In genomic region chr18:72456802-72457201, GRCh38 we compare ENCODE assay signal across 23 cellular contexts.
A peak's percentile ranks its signal among the peaks of the same experiment; 100 is the strongest.
DNase-seq lines count a peak whose midpoint lies in the region; FAIRE-seq and TF ChIP-seq lines count a peak whose summit lies in the region.
"Had no signal": no experiment of that assay in that cellular context is flagged by ENCODE, and none has a peak within 500 bp of the region (broad histone marks: within the 10 kb centered on the region; RNA-seq: fewer than 3 reads in every experiment).

No MANE protein-coding gene starts in this region.

- no peak overlapping the region for H3K4me3 ChIP-seq in cardiac fibroblast (replicated peaks in 1 of 2; ENCODE audit: low read depth in 2 of 2, low read length in 2 of 2)
- H3K4me3 ChIP-seq: ovary, right lobe of liver had no signal

- no peak for TF ChIP-seq CTCF in cardiac fibroblast (IDR thresholded peaks at IDR 0.05; ENCODE audit: low read depth, low read length)

- DNase-seq in DMS53 (lab: John Stamatoyannopoulos, UW) (peak; percentile 26), DMS53 treated with DMSO at 0.1 percent for 48 hours (lab: John Stamatoyannopoulos, UW; ENCODE audit: unreplicated experiment) (no peak), cardiac fibroblast (ENCODE audit: low read depth in 2 of 2) (peak; percentile 1 to 31), iris pigment epithelial cell (ENCODE audit: low read depth) (peak; percentile 25), urothelium cell line (ENCODE audit: low spot score) (peak; percentile 16), NCI-H1092 (lab: John Stamatoyannopoulos, UW) (no peak), NCI-H345 (lab: John Stamatoyannopoulos, UW) (no peak), germinal center (ENCODE audit: low spot score) (no peak)
- DNase-seq: activated CD8-positive, alpha-beta T cell treated with anti-CD3 and anti-CD28 coated beads, Interleukin-2, amount 10 ng/mL, durations not matched to agents 7 days and 5 days; activated naive CD4-positive, alpha-beta T cell; activated T-cell treated with anti-CD3 and anti-CD28 coated beads, Interleukin-2, amount 50 U/mL, for 24 hours; central memory CD4-positive, alpha-beta T cell; glutamatergic neuron; naive thymus-derived CD4-positive, alpha-beta T cell; NCI-H1417; NCI-H2107; NCI-H524 treated with DMSO at 0.1 percent for 48 hours; ovary; right lobe of liver; stimulated activated CD4-positive, alpha-beta T cell treated with anti-CD3 and anti-CD28 coated beads, Interleukin-15, amount 100 ng/mL, for 24 hours; stimulated activated CD8-positive, alpha-beta memory T cell treated with anti-CD3 and anti-CD28 coated beads, Interleukin-4, amount 100 ng/mL, for 48 hours; T1000 had no signal

- FAIRE-seq in urothelium cell line (lab: Jason Lieb, UNC), result no peak
- FAIRE-seq: H1 had no signal

Comparison
In these comparisons a context has a peak if more than half of its experiments do, and no peak if none do; other contexts are left out.
1. DNase-seq: peak in DMS53 (single experiment), cardiac fibroblast (2 of 2), iris pigment epithelial cell (single experiment) and urothelium cell line (single experiment); none in DMS53 treated with DMSO at 0.1 percent for 48 hours (single experiment), NCI-H1092 (single experiment), NCI-H345 (single experiment) and germinal center (single experiment).